6 cellular contexts compared by ENCODE assay signal in the genomic region with DNA sequence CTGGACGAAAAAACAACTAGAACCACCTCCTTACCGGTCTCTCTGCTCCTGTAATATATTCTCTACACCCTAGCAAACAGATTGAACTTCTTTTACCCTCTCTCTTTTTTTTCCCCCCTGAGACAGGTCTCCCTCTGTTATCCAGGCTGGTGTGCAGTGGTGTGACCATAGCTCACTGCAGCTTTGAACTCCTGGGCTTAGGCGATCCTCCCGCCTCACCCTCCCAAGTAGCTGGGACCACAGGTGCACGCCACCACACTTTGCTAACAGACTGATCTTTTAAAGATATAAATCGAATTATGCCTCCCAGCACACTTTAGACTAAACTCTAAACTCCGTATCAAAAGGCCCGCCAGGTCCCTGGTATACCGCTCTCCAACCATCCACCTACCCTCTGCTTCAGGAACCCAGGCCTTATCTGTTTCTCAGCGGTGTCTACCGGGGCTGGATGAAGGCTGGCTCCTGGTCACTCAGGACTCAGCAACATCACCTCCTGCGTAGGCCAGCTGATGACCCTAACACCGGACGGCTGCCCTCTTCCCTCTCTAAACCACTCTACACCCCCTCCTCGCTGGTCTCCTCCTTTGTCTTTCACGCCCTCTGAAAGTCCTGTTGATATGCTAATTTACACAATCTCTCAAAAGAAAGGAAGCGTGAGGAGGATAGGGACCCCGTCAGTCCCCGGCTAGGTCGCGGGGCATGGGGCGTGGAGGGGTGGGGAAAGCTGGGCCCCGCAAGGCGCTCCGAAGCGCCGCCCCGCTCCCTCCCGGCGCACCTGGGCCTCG. TPM values are rescaled to one million over a fixed set of nuclear protein-coding genes. Genes with fewer than 3 reads are reported as not detected.
DNase-seq lines count a peak whose midpoint lies in the region; ATAC-seq and TF ChIP-seq lines count a peak whose summit lies in the region.

No MANE protein-coding gene starts in this region.

- H2AFZ ChIP-seq in neuronal stem cell (ENCODE audit: low read length) = peak overlapping the region; percentile 90

- intact Hi-C loops in activated CD4-positive, alpha-beta T cell treated with anti-CD3 and anti-CD28 coated beads for 36 hours (cut with DNase I, micrococcal nuclease) = loop anchor here (1.0 to 5.0 kb wide), 7 partner anchors 14 to 324 kb away; a partner anchor contains a TSS

- ATAC-seq in activated CD4-positive, alpha-beta T cell treated with anti-CD3 and anti-CD28 coated beads for 36 hours = no peak
- ATAC-seq in GM21447 (IDR thresholded peaks at IDR 0.05; ENCODE audit: unreplicated experiment) (no peak), HG03571 (IDR thresholded peaks at IDR 0.05; ENCODE audit: unreplicated experiment) (no peak)

- peak overlapping the region; percentile 89 for H3K27ac ChIP-seq in neuronal stem cell (replicated peaks; ENCODE audit: low read length)

- H3K9me3 ChIP-seq in neuronal stem cell (replicated peaks in 1 of 2; ENCODE audit: control insufficient read depth in 2 of 2, insufficient read depth in 1 of 2, low read depth in 1 of 2, low read length in 2 of 2) = no peaks in the 10 kb centered on the region

- no CpG with 5 or more reads among the region's 31 CpGs for WGBS in neuronal stem cell (ENCODE audit: extremely low coverage in 2 of 2, insufficient read length in 2 of 2, insufficient replicate concordance in 1 of 2), 2 donors

- H2AK5ac ChIP-seq in neuronal stem cell (ENCODE audit: low read depth, low read length) = no peak overlapping the region

- H3K23ac ChIP-seq in neuronal stem cell (ENCODE audit: low read depth, low read length, poor library complexity) = peak overlapping the region; percentile 98

- H3K36me3 Mint-ChIP-seq in activated CD4-positive, alpha-beta T cell treated with anti-CD3 and anti-CD28 coated beads for 36 hours (ENCODE audit: low read depth) = peaks cover 30% of the 10 kb centered on the region

- H3K4ac ChIP-seq in neuronal stem cell (ENCODE audit: low read length) = no peak overlapping the region

- H3K14ac ChIP-seq in neuronal stem cell (ENCODE audit: low read length) = no peak overlapping the region

- H4K91ac ChIP-seq in neuronal stem cell (ENCODE audit: low read depth, low read length, poor library complexity) = no peak overlapping the region

- no peaks in the 10 kb centered on the region for H3K27me3 ChIP-seq in neuronal stem cell (ENCODE audit: control insufficient read depth in 3 of 3, insufficient read depth in 3 of 3, low read depth in 1 of 3, low read length in 3 of 3)

- CTCF ChIA-PET in activated CD4-positive, alpha-beta T cell treated with anti-CD3 and anti-CD28 coated beads for 36 hours (lab: Charles Lee) = interaction anchor here (0.7 to 1.7 kb wide), 4 partner anchors 10 to 24 kb away, joined by 3 to 6 read pairs (median 4); no protein-coding TSS in a partner anchor

- peak overlapping the region; percentile 69 to 72 for H3K4me3 ChIP-seq in cardiac fibroblast (replicated peaks in 1 of 2; ENCODE audit: low read depth in 2 of 2, low read length in 2 of 2)
- H3K4me3 ChIP-seq in neuronal stem cell (ENCODE audit: low read length in 2 of 2) = peak overlapping the region; percentile 64 to 98

- H3K18ac ChIP-seq in neuronal stem cell (ENCODE audit: low read length) = peak overlapping the region; percentile 97

- peak overlapping the region; percentile 93 for H2BK5ac ChIP-seq in neuronal stem cell (ENCODE audit: low read length)

- peaks cover 36% of the 10 kb centered on the region for H3K4me1 Mint-ChIP-seq in activated CD4-positive, alpha-beta T cell treated with anti-CD3 and anti-CD28 coated beads for 36 hours

- peak overlapping the region; percentile 94 for H3K27ac Mint-ChIP-seq in activated CD4-positive, alpha-beta T cell treated with anti-CD3 and anti-CD28 coated beads for 36 hours

- H2BK120ac ChIP-seq in neuronal stem cell (ENCODE audit: low read depth, low read length) = no peak overlapping the region

- peaks cover 14% of the 10 kb centered on the region for H3K79me1 ChIP-seq in neuronal stem cell (ENCODE audit: low read depth, low read length)

- POLR2A ChIA-PET in activated CD4-positive, alpha-beta T cell treated with anti-CD3 and anti-CD28 coated beads for 36 hours (lab: Charles Lee) = interaction anchor here (1.3 to 1.7 kb wide), 2 partner anchors 15 to 21 kb away, joined by 3 to 5 read pairs; a partner anchor contains a TSS

- H2BK12ac ChIP-seq in neuronal stem cell (ENCODE audit: low read length) = peak overlapping the region; percentile 64

- no peaks in the 10 kb centered on the region for H3K9me3 Mint-ChIP-seq in activated CD4-positive, alpha-beta T cell treated with anti-CD3 and anti-CD28 coated beads for 36 hours (ENCODE audit: low read depth)

- H2BK15ac ChIP-seq in neuronal stem cell (ENCODE audit: low read length) = no peak overlapping the region

- peak overlapping the region; percentile 76 for H3K4me2 ChIP-seq in neuronal stem cell (ENCODE audit: insufficient read depth, low read length, poor library complexity, severe bottlenecking)

- DNase-seq in activated CD4-positive, alpha-beta T cell treated with anti-CD3 and anti-CD28 coated beads for 36 hours = no peak
- no peak for DNase-seq in activated CD4-positive, alpha-beta T cell treated with anti-CD3 and anti-CD28 coated beads for 1 hour
- no peak for DNase-seq in cardiac fibroblast (ENCODE audit: low read depth in 2 of 2)
- DNase-seq in neuronal stem cell (ENCODE audit: low spot score) = peak; percentile 48

- H3K4me3 Mint-ChIP-seq in activated CD4-positive, alpha-beta T cell treated with anti-CD3 and anti-CD28 coated beads for 36 hours = peak overlapping the region; percentile 87

- H3K4me1 ChIP-seq in neuronal stem cell (ENCODE audit: control insufficient read depth in 2 of 2, insufficient read depth in 1 of 2, low read depth in 1 of 2, low read length in 2 of 2) = peaks cover 7 to 9% of the 10 kb centered on the region in 2 donors

- peak overlapping the region; percentile 98 for H3K9ac ChIP-seq in neuronal stem cell (ENCODE audit: low read depth, low read length, poor library complexity)

- no peak overlapping the region for H4K8ac ChIP-seq in neuronal stem cell (ENCODE audit: low read depth, low read length)

- no peaks in the 10 kb centered on the region for H3K27me3 Mint-ChIP-seq in activated CD4-positive, alpha-beta T cell treated with anti-CD3 and anti-CD28 coated beads for 36 hours

- no peak for TF ChIP-seq CTCF in cardiac fibroblast (IDR thresholded peaks at IDR 0.05; ENCODE audit: low read depth, low read length)

- H3K36me3 ChIP-seq in neuronal stem cell (replicated peaks in 1 of 2; ENCODE audit: control insufficient read depth in 2 of 2, insufficient read depth in 2 of 2, low read length in 2 of 2) = peaks cover 24 to 78% of the 10 kb centered on the region in 2 donors

RNA-seq across cellular contexts. Expression of a gene that starts 0.7 kb away (rescaled TPM):
- 10 to 100 TPM; 21.9 to 22.2 TPM for total RNA-seq in activated CD4-positive, alpha-beta T cell treated with anti-CD3 and anti-CD28 coated beads for 36 hours
- polyA plus RNA-seq in neuronal stem cell (2013, experiment 1 of 2) = 46.6 TPM
- 48.5 TPM for polyA plus RNA-seq in neuronal stem cell (2013, experiment 2 of 2)

RNA-seq across cellular contexts. Expression of a gene that starts 14.4 kb away (rescaled TPM):
- 10 to 100 TPM; 34.1 to 34.4 TPM for total RNA-seq in activated CD4-positive, alpha-beta T cell treated with anti-CD3 and anti-CD28 coated beads for 36 hours
- 19.6 TPM for polyA plus RNA-seq in neuronal stem cell (2013, experiment 1 of 2)
- polyA plus RNA-seq in neuronal stem cell (2013, experiment 2 of 2) = 19.7 TPM

RNA-seq across cellular contexts. Expression of a gene that starts 15.3 kb away (rescaled TPM):
- 10 to 100 TPM; 25.5 to 31.2 TPM for total RNA-seq in activated CD4-positive, alpha-beta T cell treated with anti-CD3 and anti-CD28 coated beads for 36 hours
- polyA plus RNA-seq in neuronal stem cell (2013, experiment 1 of 2) = 21.9 TPM
- polyA plus RNA-seq in neuronal stem cell (2013, experiment 2 of 2) = 21.6 TPM

RNA-seq across cellular contexts. Expression of a gene that starts 32.2 kb away (rescaled TPM):
- 100 to 1,000 TPM in 1 of 2 experiments, 10 to 100 TPM in 1; 78.4 to 109 TPM for total RNA-seq in activated CD4-positive, alpha-beta T cell treated with anti-CD3 and anti-CD28 coated beads for 36 hours
- polyA plus RNA-seq in neuronal stem cell (2013, experiment 1 of 2) = 62.6 TPM
- 57.2 TPM for polyA plus RNA-seq in neuronal stem cell (2013, experiment 2 of 2)

RNA-seq across cellular contexts. Expression of a gene that starts 32.9 kb away (rescaled TPM):
- 100 to 1,000 TPM; 103 to 111 TPM for total RNA-seq in activated CD4-positive, alpha-beta T cell treated with anti-CD3 and anti-CD28 coated beads for 36 hours
- 17.8 TPM for polyA plus RNA-seq in neuronal stem cell (2013, experiment 1 of 2)
- polyA plus RNA-seq in neuronal stem cell (2013, experiment 2 of 2) = 18.0 TPM
